Comparison of ENCODE assay signal across 30 cellular contexts in the genomic region with DNA sequence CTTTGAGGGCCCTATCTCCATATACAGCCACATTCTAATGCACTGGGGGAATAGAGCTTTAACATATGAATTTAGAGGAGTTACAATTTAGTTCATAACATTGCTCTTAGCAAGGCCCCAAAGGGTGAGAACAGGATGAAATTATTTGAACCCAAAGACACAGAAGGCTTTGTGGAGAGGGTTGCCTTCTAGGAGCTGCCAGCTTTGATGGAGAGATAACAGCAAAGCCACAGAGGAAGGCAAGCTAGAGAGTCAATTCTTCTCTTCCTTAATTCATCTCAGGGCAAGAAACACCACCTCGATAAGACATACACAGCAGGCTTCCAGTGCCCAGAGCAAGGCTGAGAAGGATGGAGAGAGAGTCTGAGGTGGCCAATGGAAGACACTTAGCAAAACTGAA.
"Had no signal": no experiment of that assay in that cellular context is flagged by ENCODE, and none has a peak within 500 bp of the region (broad histone marks: within the 10 kb centered on the region; RNA-seq: fewer than 3 reads in every experiment).

No MANE protein-coding gene starts in this region.

- DNase-seq: activated CD4-positive, alpha-beta T cell treated with anti-CD3 and anti-CD28 coated beads for 1 hour; activated CD4-positive, alpha-beta T cell treated with anti-CD3 and anti-CD28 coated beads, Interleukin-2, amount 10 ng/mL, durations not matched to agents 24 days and 14 days; activated CD4-positive, alpha-beta T cell treated with anti-CD3 and anti-CD28 coated beads, Interleukin-2, amount 50 U/mL, for 48 hours; activated CD8-positive, alpha-beta memory T cell treated with anti-CD3 and anti-CD28 coated beads, Interleukin-2, amount 10 ng/mL, durations not matched to agents 7 days and 5 days; activated effector memory CD4-positive, alpha-beta T cell treated with anti-CD3 and anti-CD28 coated beads, Interleukin-2, amount 50 U/mL, for 16 hours; activated naive CD4-positive, alpha-beta T cell treated with Interleukin-2 at 50 U/mL for 16 hours; activated naive CD8-positive, alpha-beta T cell treated with anti-CD3 and anti-CD28 coated beads, Interleukin-2, amount 50 U/mL, for 24 hours; activated T-cell treated with anti-CD3 and anti-CD28 coated beads, Interleukin-2, amount 50 U/mL, for 24 hours; amniotic stem cell; body of pancreas; central memory CD4-positive, alpha-beta T cell; KG1; NCI-H1048; NCI-H146; NCI-H187 treated with DMSO at 0.1 percent for 48 hours; NCI-H2081 treated with DMSO at 0.1 percent for 48 hours; NCI-H446; NCI-H524 treated with DMSO at 0.1 percent for 48 hours; NCI-H748 treated with DMSO at 0.1 percent for 48 hours; PC-3; SHP77 treated with DMSO at 0.1 percent for 48 hours; T-cell; T-helper 2 cell; T1000 had no signal

- H3K4me1 ChIP-seq: ascending aorta, body of pancreas had no signal

- H3K4me1 Mint-ChIP-seq: activated CD4-positive, alpha-beta T cell treated with anti-CD3 and anti-CD28 coated beads, Interleukin-2, amount 10 ng/mL, durations not matched to agents 24 days and 14 days; activated CD8-positive, alpha-beta memory T cell treated with anti-CD3 and anti-CD28 coated beads, Interleukin-2, amount 10 ng/mL, durations not matched to agents 7 days and 5 days; activated naive CD8-positive, alpha-beta T cell treated with anti-CD3 and anti-CD28 coated beads, Interleukin-2, amount 50 U/mL, for 24 hours; T-cell had no signal

- FAIRE-seq: bronchial epithelial cell, TTC549 had no signal

- H3K27ac Mint-ChIP-seq: activated CD4-positive, alpha-beta T cell treated with anti-CD3 and anti-CD28 coated beads, Interleukin-2, amount 10 ng/mL, durations not matched to agents 24 days and 14 days; activated CD8-positive, alpha-beta memory T cell treated with anti-CD3 and anti-CD28 coated beads, Interleukin-2, amount 10 ng/mL, durations not matched to agents 7 days and 5 days; activated naive CD4-positive, alpha-beta T cell treated with anti-CD3 and anti-CD28 coated beads, Interleukin-2, amount 50 U/mL, for 72 hours; activated naive CD8-positive, alpha-beta T cell treated with anti-CD3 and anti-CD28 coated beads, Interleukin-2, amount 50 U/mL, for 24 hours; activated T-cell treated with anti-CD3 and anti-CD28 coated beads, Interleukin-2, amount 50 U/mL, for 24 hours; activated T-helper 1 cell treated with anti-CD3 and anti-CD28 coated beads, Interleukin-12 subunit alpha, Interleukin-12 subunit beta, Interleukin-2, Interleukin-4 antibody, amounts not matched to agents 30 ng/mL and 10 ng/mL and 1 ng/mL, durations not matched to agents 14 hours and 24 hours and 36 hours; T-cell had no signal

- H3K36me3 Mint-ChIP-seq: activated CD8-positive, alpha-beta memory T cell treated with anti-CD3 and anti-CD28 coated beads, Interleukin-2, amount 10 ng/mL, durations not matched to agents 7 days and 5 days; T-cell had no signal

- ATAC-seq: activated CD8-positive, alpha-beta memory T cell treated with anti-CD3 and anti-CD28 coated beads, Interleukin-2, amount 10 ng/mL, durations not matched to agents 7 days and 5 days; activated naive CD4-positive, alpha-beta T cell treated with anti-CD3 and anti-CD28 coated beads, Interleukin-2, amount 50 U/mL, for 72 hours; activated naive CD8-positive, alpha-beta T cell treated with anti-CD3 and anti-CD28 coated beads, Interleukin-2, amount 50 U/mL, for 24 hours; body of pancreas; PC-3; T-cell had no signal

- H3K27ac ChIP-seq: ascending aorta, body of pancreas, coronary artery had no signal

- H3K9me3 ChIP-seq: ascending aorta, body of pancreas had no signal

- H3K36me3 ChIP-seq: ascending aorta had no signal

- H3K27me3 ChIP-seq: ascending aorta, body of pancreas had no signal

- H3K4me3 ChIP-seq: ascending aorta, body of pancreas, coronary artery had no signal

- H3K27me3 Mint-ChIP-seq: activated CD4-positive, alpha-beta T cell treated with anti-CD3 and anti-CD28 coated beads, Interleukin-2, amount 10 ng/mL, durations not matched to agents 24 days and 14 days; activated CD8-positive, alpha-beta memory T cell treated with anti-CD3 and anti-CD28 coated beads, Interleukin-2, amount 10 ng/mL, durations not matched to agents 7 days and 5 days; activated naive CD8-positive, alpha-beta T cell treated with anti-CD3 and anti-CD28 coated beads, Interleukin-2, amount 50 U/mL, for 24 hours; activated T-cell treated with anti-CD3 and anti-CD28 coated beads, Interleukin-2, amount 50 U/mL, for 24 hours; T-cell had no signal

- H3K9me3 Mint-ChIP-seq: activated CD4-positive, alpha-beta T cell treated with anti-CD3 and anti-CD28 coated beads, Interleukin-2, amount 10 ng/mL, durations not matched to agents 24 days and 14 days; activated naive CD8-positive, alpha-beta T cell treated with anti-CD3 and anti-CD28 coated beads, Interleukin-2, amount 50 U/mL, for 24 hours; activated T-cell treated with anti-CD3 and anti-CD28 coated beads, Interleukin-2, amount 50 U/mL, for 24 hours; activated T-helper 1 cell treated with anti-CD3 and anti-CD28 coated beads, Interleukin-12 subunit alpha, Interleukin-12 subunit beta, Interleukin-2, Interleukin-4 antibody, amounts not matched to agents 30 ng/mL and 10 ng/mL and 1 ng/mL, durations not matched to agents 14 hours and 24 hours and 36 hours; T-cell had no signal

- H3K4me3 Mint-ChIP-seq: activated CD4-positive, alpha-beta T cell treated with anti-CD3 and anti-CD28 coated beads, Interleukin-2, amount 10 ng/mL, durations not matched to agents 24 days and 14 days; activated CD8-positive, alpha-beta memory T cell treated with anti-CD3 and anti-CD28 coated beads, Interleukin-2, amount 10 ng/mL, durations not matched to agents 7 days and 5 days; activated naive CD8-positive, alpha-beta T cell treated with anti-CD3 and anti-CD28 coated beads, Interleukin-2, amount 50 U/mL, for 24 hours; activated T-cell treated with anti-CD3 and anti-CD28 coated beads, Interleukin-2, amount 50 U/mL, for 24 hours; activated T-helper 1 cell treated with anti-CD3 and anti-CD28 coated beads, Interleukin-12 subunit alpha, Interleukin-12 subunit beta, Interleukin-2, Interleukin-4 antibody, amounts not matched to agents 30 ng/mL and 10 ng/mL and 1 ng/mL, durations not matched to agents 14 hours and 24 hours and 36 hours; T-cell had no signal
